7 cellular contexts compared by ENCODE assay signal in the genomic region with DNA sequence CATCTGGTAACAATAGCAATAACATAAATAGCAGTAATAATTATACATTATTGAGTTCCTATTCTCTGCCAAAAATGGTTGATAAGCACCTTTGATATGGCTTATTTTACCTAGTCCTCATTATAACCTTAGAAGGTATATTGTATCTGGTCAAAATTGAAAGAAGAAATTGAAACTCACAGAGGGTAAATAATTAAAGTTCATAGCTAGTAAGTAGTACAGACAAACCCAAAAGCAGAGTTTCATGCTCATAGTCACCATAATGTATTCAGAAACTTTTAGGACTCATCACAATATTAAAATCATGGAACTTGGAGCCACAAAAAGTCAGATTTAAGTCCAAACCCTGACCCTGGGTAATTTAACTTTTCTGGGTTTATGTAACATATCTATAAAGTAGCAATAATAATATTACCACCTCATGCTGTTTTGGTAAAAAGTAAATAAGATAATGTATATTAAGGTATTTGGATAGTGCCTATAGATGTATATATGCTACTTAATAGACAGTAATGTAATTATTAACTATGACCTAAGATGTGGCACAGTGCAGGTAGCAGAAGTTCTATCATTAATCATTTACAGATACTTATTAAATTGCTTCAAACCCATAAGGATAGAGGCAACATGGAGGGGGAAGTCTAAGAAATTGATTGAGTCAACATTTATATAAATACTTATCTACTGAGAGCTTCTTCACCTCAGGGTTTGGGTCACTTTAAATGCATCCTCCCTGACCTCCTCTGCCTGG.
"Had no signal": no experiment of that assay in that cellular context is flagged by ENCODE, and none has a peak within 500 bp of the region (broad histone marks: within the 10 kb centered on the region; RNA-seq: fewer than 3 reads in every experiment).

No MANE protein-coding gene starts in this region.

- H2AFZ ChIP-seq: GM23338 had no signal

- ATAC-seq: GM23338, K562 had no signal

- DNase-seq: H9, HCEC 1CT, IMR-90, Kasumi-1, KG1 had no signal

- H3K4me2 ChIP-seq: GM23338 had no signal

- H3K4me3 ChIP-seq: GM23338, K562 had no signal
